ENCODE assay signal across 33 cellular contexts in the genomic region with DNA sequence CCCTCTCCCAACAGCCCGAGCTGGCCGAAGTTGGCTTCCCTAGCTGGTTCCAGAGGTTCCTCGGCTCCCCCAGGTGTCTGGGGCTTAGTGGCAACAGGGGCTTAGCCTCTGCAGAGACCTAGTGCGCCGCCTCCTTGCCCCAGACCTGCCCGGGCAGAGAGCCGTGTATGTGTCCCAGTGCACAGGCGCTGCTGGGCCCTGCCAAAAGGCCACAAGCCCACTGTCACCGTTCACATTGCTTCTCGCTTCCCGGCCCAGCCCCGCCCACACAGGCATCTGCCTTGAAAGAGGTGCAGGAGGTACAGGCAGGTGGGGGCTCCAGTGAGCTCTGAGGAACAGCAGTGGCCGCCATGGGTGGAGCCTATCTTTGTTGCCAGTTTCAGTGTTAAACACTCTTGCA.
"Had no signal": no experiment of that assay in that cellular context is flagged by ENCODE, and none has a peak within 500 bp of the region (broad histone marks: within the 10 kb centered on the region; RNA-seq: fewer than 3 reads in every experiment).

No MANE protein-coding gene starts in this region.

- H3K36me3 Mint-ChIP-seq: activated naive CD4-positive, alpha-beta T cell treated with anti-CD3 and anti-CD28 coated beads, Interleukin-2, amount 50 U/mL, for 72 hours; mesothelial cell of epicardium; naive B cell had no signal

- H3K9me3 ChIP-seq: breast epithelium, heart left ventricle, pancreas, prostate gland, thoracic aorta, uterus had no signal

- H3K4me1 ChIP-seq: foreskin keratinocyte, uterus had no signal

- H3K27ac ChIP-seq: breast epithelium, foreskin keratinocyte, heart left ventricle, pancreas, prostate gland, skin epidermis, thoracic aorta, uterus had no signal

- H3K36me3 ChIP-seq: breast epithelium, heart left ventricle, pancreas, prostate gland, thoracic aorta, uterus had no signal

- H3K9me3 Mint-ChIP-seq: activated B cell treated with CpG ODN at 0.5 μM for 24 hours; activated naive CD4-positive, alpha-beta T cell treated with anti-CD3 and anti-CD28 coated beads, Interleukin-2, amount 50 U/mL, for 72 hours; activated T-cell treated with anti-CD3 and anti-CD28 coated beads, Interleukin-2, amount 50 U/mL, for 72 hours; mesothelial cell of epicardium; naive B cell; stimulated activated effector memory CD8-positive, alpha-beta T cell treated with anti-CD3 and anti-CD28 coated beads, Interleukin-12 subunit alpha, Interleukin-12 subunit beta, amount 100 ng/mL, for 72 hours; stimulated activated naive CD8-positive, alpha-beta T cell treated with anti-CD3 and anti-CD28 coated beads, Interleukin-15, Interleukin-2, amounts not matched to agents 100 ng/mL and 50 ng/mL, for 24 hours had no signal

- H3K27me3 ChIP-seq: breast epithelium, foreskin keratinocyte, heart left ventricle, pancreas, uterus had no signal

- H3K4me3 ChIP-seq: breast epithelium, heart left ventricle, pancreas, prostate gland, skin epidermis, thoracic aorta, uterus had no signal

- H3K27me3 Mint-ChIP-seq: activated B cell treated with CpG ODN at 0.5 μM for 24 hours; naive B cell; stimulated activated naive CD8-positive, alpha-beta T cell treated with anti-CD3 and anti-CD28 coated beads, Interleukin-15, Interleukin-2, amounts not matched to agents 100 ng/mL and 50 ng/mL, for 24 hours had no signal

- FAIRE-seq: pancreas had no signal

- DNase-seq: activated B cell treated with CpG ODN at 0.5 μM for 24 hours; activated CD4-positive, alpha-beta T cell treated with anti-CD3 and anti-CD28 coated beads for 4 hours; activated CD4-positive, alpha-beta T cell treated with anti-CD3 and anti-CD28 coated beads, Interleukin-2, amount 50 U/mL, for 4 hours; activated naive CD4-positive, alpha-beta T cell; activated T-cell treated with anti-CD3 and anti-CD28 coated beads for 4 hours; activated T-cell treated with anti-CD3 and anti-CD28 coated beads, Interleukin-2, amount 50 U/mL, for 72 hours; central memory CD4-positive, alpha-beta T cell; foreskin keratinocyte; heart left ventricle; hypothalamus; islet precursor cell; left cardiac atrium; left ventricle myocardium superior; mammary epithelial cell; naive B cell; nucleus accumbens; pancreas; retina; stimulated activated CD4-positive, alpha-beta T cell treated with anti-CD3 and anti-CD28 coated beads, Interleukin-4, amount 100 ng/mL, for 24 hours; T-helper 17 cell; T1000; trophoblast cell; uterus had no signal

- ATAC-seq: activated naive CD4-positive, alpha-beta T cell treated with anti-CD3 and anti-CD28 coated beads, Interleukin-2, amount 50 U/mL, for 72 hours; activated T-cell treated with anti-CD3 and anti-CD28 coated beads, Interleukin-2, amount 50 U/mL, for 72 hours; esophagus mucosa; foreskin keratinocyte; heart left ventricle; left cardiac atrium; left ventricle myocardium superior; pancreas; sciatic nerve; stimulated activated effector memory CD8-positive, alpha-beta T cell treated with anti-CD3 and anti-CD28 coated beads, Interleukin-12 subunit alpha, Interleukin-12 subunit beta, amount 100 ng/mL, for 72 hours; T-helper 17 cell had no signal

- H3K4me3 Mint-ChIP-seq: activated B cell treated with CpG ODN at 0.5 μM for 24 hours; activated T-cell treated with anti-CD3 and anti-CD28 coated beads, Interleukin-2, amount 50 U/mL, for 72 hours; mesothelial cell of epicardium; naive B cell; stimulated activated effector memory CD8-positive, alpha-beta T cell treated with anti-CD3 and anti-CD28 coated beads, Interleukin-12 subunit alpha, Interleukin-12 subunit beta, amount 100 ng/mL, for 72 hours; stimulated activated naive CD8-positive, alpha-beta T cell treated with anti-CD3 and anti-CD28 coated beads, Interleukin-15, Interleukin-2, amounts not matched to agents 100 ng/mL and 50 ng/mL, for 24 hours; T-helper 17 cell had no signal

- H3K27ac Mint-ChIP-seq: activated B cell treated with CpG ODN at 0.5 μM for 24 hours; activated naive CD4-positive, alpha-beta T cell treated with anti-CD3 and anti-CD28 coated beads, Interleukin-2, amount 50 U/mL, for 72 hours; activated T-cell treated with anti-CD3 and anti-CD28 coated beads, Interleukin-2, amount 50 U/mL, for 72 hours; mesothelial cell of epicardium; naive B cell; stimulated activated effector memory CD8-positive, alpha-beta T cell treated with anti-CD3 and anti-CD28 coated beads, Interleukin-12 subunit alpha, Interleukin-12 subunit beta, amount 100 ng/mL, for 72 hours; stimulated activated naive CD8-positive, alpha-beta T cell treated with anti-CD3 and anti-CD28 coated beads, Interleukin-15, Interleukin-2, amounts not matched to agents 100 ng/mL and 50 ng/mL, for 24 hours; T-helper 17 cell had no signal
